Comparison of ENCODE assay signal across 20 cellular contexts in genomic region chr12:87025976-87026375, GRCh38.
DNase-seq lines count a peak whose midpoint lies in the region; ATAC-seq and TF ChIP-seq lines count a peak whose summit lies in the region.
"Had no signal": no experiment of that assay in that cellular context is flagged by ENCODE, and none has a peak within 500 bp of the region (broad histone marks: within the 10 kb centered on the region; RNA-seq: fewer than 3 reads in every experiment).

No MANE protein-coding gene starts in this region.

- intact Hi-C loops in mammary epithelial cell (cut with micrococcal nuclease): no loop called here
- intact Hi-C loops in breast epithelium (cut with DNase I; ENCODE audit: low total_unique reads): no loop called here
- intact Hi-C loops in lower lobe of right lung (cut with DNase I): no loop called here

- TF ChIP-seq POLR2A in breast epithelium (IDR thresholded peaks at IDR 0.05): no peak

- H3K79me2 ChIP-seq in mammary epithelial cell (ENCODE audit: insufficient read depth, low read length): no peaks in the 10 kb centered on the region

- H2AFZ ChIP-seq in mammary epithelial cell (ENCODE audit: low read depth, low read length): no peak overlapping the region

- H3K36me3 ChIP-seq in mammary epithelial cell (ENCODE audit: insufficient read depth, low read length) (no peaks in the 10 kb centered on the region), breast epithelium (no peaks in the 10 kb centered on the region), lower lobe of right lung (no peaks in the 10 kb centered on the region)
- H3K36me3 ChIP-seq: BLaER1 had no signal

- no peak overlapping the region for H3K9ac ChIP-seq in mammary epithelial cell (ENCODE audit: insufficient read depth, low read length)
- H3K9ac ChIP-seq: BLaER1 had no signal

- H3K9me3 ChIP-seq in mammary epithelial cell (replicated peaks; ENCODE audit: insufficient read depth, low read length) (no peaks in the 10 kb centered on the region), breast epithelium (no peaks in the 10 kb centered on the region), lower lobe of right lung (no peaks in the 10 kb centered on the region)
- H3K9me3 ChIP-seq: A549, BLaER1 had no signal

- H3K4me3 ChIP-seq in mammary epithelial cell (replicated peaks in 1 of 3; ENCODE audit: insufficient read depth in 1 of 3, low read depth in 2 of 3, low read length in 3 of 3): no peak overlapping the region
- H3K4me3 ChIP-seq in breast epithelium: no peak overlapping the region
- H3K4me3 ChIP-seq in astrocyte of the cerebellum (ENCODE audit: low read depth, low read length): no peak overlapping the region
- H3K4me3 ChIP-seq in lower lobe of right lung: no peak overlapping the region
- H3K4me3 ChIP-seq: A549, BLaER1 had no signal

- H3K4me2 ChIP-seq in mammary epithelial cell (ENCODE audit: insufficient read depth, low read depth, low read length): no peak overlapping the region
- H3K4me2 ChIP-seq: A549, BLaER1 had no signal

- CTCF ChIA-PET in mammary epithelial cell (lab: Charles Lee; ENCODE audit: low non-redundant PET): no interaction called here

- H3K27ac ChIP-seq in mammary epithelial cell (ENCODE audit: insufficient read depth, low read depth, low read length) (no peak overlapping the region), breast epithelium (no peak overlapping the region), lower lobe of right lung (no peak overlapping the region)
- H3K27ac ChIP-seq: 22Rv1, A549, BLaER1 had no signal

- no peaks in the 10 kb centered on the region for H4K20me1 ChIP-seq in mammary epithelial cell (ENCODE audit: insufficient read depth, low read length)
- H4K20me1 ChIP-seq: BLaER1 had no signal

- TF ChIP-seq CTCF in mammary epithelial cell (conservative IDR thresholded peaks at IDR 0.05 in 1 of 2, IDR thresholded peaks at IDR 0.05 in 1 of 2; ENCODE audit: extremely low read depth in 1 of 2, insufficient read depth in 1 of 2, low read depth in 1 of 2, low read length in 2 of 2) (no peak), breast epithelium (IDR thresholded peaks at IDR 0.05) (no peak), astrocyte of the cerebellum (IDR thresholded peaks at IDR 0.05; ENCODE audit: low read depth, low read length, missing control alignments) (no peak), lower lobe of right lung (IDR thresholded peaks at IDR 0.05) (no peak)

- in situ Hi-C loops in mammary epithelial cell (cut with MboI; ENCODE audit: low sequenced_read_pairs in 2 of 2): no loop called here
- in situ Hi-C loops in astrocyte of the cerebellum (cut with HindIII; ENCODE audit: low sequenced_read_pairs): no loop called here

- H3K27me3 ChIP-seq in mammary epithelial cell (ENCODE audit: insufficient read depth, low read length) (no peaks in the 10 kb centered on the region), breast epithelium (no peaks in the 10 kb centered on the region), lower lobe of right lung (ENCODE audit: low read depth) (no peaks in the 10 kb centered on the region)
- H3K27me3 ChIP-seq: BLaER1 had no signal

- dilution Hi-C loops in mammary epithelial cell (cut with HindIII; ENCODE audit: low sequenced_read_pairs): no loop called here

- DNase-seq in mammary epithelial cell (peak; percentile 4), breast epithelium (ENCODE audit: low spot score in 2 of 2) (no peak), astrocyte of the cerebellum (ENCODE audit: low read depth) (peak; percentile 0), iris pigment epithelial cell (ENCODE audit: low read depth) (peak; percentile 23), Ammon's horn (ENCODE audit: low spot score) (no peak), lower lobe of right lung (no peak), pons (ENCODE audit: low spot score) (no peak)
- DNase-seq: AML-193; CD4-positive, alpha-beta memory T cell; DMS153; DMS79; GF-D8; GOT3; H7; HFFc6; IMR-90 had no signal

- no peaks in the 10 kb centered on the region for H3K4me1 ChIP-seq in mammary epithelial cell (ENCODE audit: insufficient read depth, low read length)
- no peaks in the 10 kb centered on the region for H3K4me1 ChIP-seq in breast epithelium
- no peaks in the 10 kb centered on the region for H3K4me1 ChIP-seq in lower lobe of right lung
- H3K4me1 ChIP-seq: A549, BLaER1 had no signal

- no TSS peak for BruUV-seq in mammary epithelial cell (replicated peaks; lab: Mats Ljungman, UMichigan)

- WGBS in mammary epithelial cell (ENCODE audit: low coverage, missing lambda C conversion rate): 36% methylated on average over 5 of the region's 5 CpGs

- ATAC-seq in lower lobe of right lung: no peak
- ATAC-seq: A549, HCT116 had no signal

Comparison
In these comparisons a context has a peak if more than half of its experiments do, and no peak if none do; other contexts are left out.
1. DNase-seq: peak in mammary epithelial cell (single experiment), astrocyte of the cerebellum (single experiment) and iris pigment epithelial cell (single experiment); none in breast epithelium (0 of 2), Ammon's horn (single experiment), lower lobe of right lung (single experiment) and pons (single experiment).